In genomic region chr19:12034196-12034595, GRCh38 we compare ENCODE assay signal across 11 cellular contexts. TPM values are rescaled to one million over a fixed set of nuclear protein-coding genes. Genes with fewer than 3 reads are reported as not detected.
DNase-seq lines count a peak whose midpoint lies in the region; ATAC-seq, FAIRE-seq and TF ChIP-seq lines count a peak whose summit lies in the region.
"Had no signal": no experiment of that assay in that cellular context is flagged by ENCODE, and none has a peak within 500 bp of the region (broad histone marks: within the 10 kb centered on the region; RNA-seq: fewer than 3 reads in every experiment).

No MANE protein-coding gene starts in this region.

- peak; percentile 25 for FAIRE-seq in kidney (lab: Jason Lieb, UNC)
- FAIRE-seq: TTC549 had no signal

- peak overlapping the region; percentile 76 to 85 for H3K4me3 ChIP-seq in kidney (ENCODE audit: low read length in 2 of 2)
- H3K4me3 ChIP-seq in skeletal muscle cell (ENCODE audit: low read depth, low read length), result peak overlapping the region; percentile 75

- H3K36me3 Mint-ChIP-seq in T-helper 2 cell treated with Interferon-gamma antibody and Interleukin-4, amounts not matched to agents 5 μg/mL and 100 μg/mL, for 36 hours (ENCODE audit: low read depth), result peaks cover 20% of the 10 kb centered on the region
- peaks cover 4% of the 10 kb centered on the region for H3K36me3 Mint-ChIP-seq in activated naive CD8-positive, alpha-beta T cell treated with anti-CD3 and anti-CD28 coated beads, Interleukin-2, amount 50 U/mL, for 24 hours (ENCODE audit: low read depth)

- intact Hi-C loops in kidney (cut with DNase I), result no loop called here

- ATAC-seq in activated naive CD8-positive, alpha-beta T cell treated with anti-CD3 and anti-CD28 coated beads, Interleukin-2, amount 50 U/mL, for 24 hours, result no peak
- no peak for ATAC-seq in HG03439 (IDR thresholded peaks at IDR 0.05; ENCODE audit: unreplicated experiment)

- no peak for TF ChIP-seq CTCF in kidney (IDR thresholded peaks at IDR 0.05; ENCODE audit: borderline replicate concordance, extremely low read depth, insufficient read depth)

- no peak overlapping the region for H3K27ac Mint-ChIP-seq in T-helper 2 cell treated with Interferon-gamma antibody and Interleukin-4, amounts not matched to agents 5 μg/mL and 100 μg/mL, for 36 hours
- H3K27ac Mint-ChIP-seq in activated naive CD8-positive, alpha-beta T cell treated with anti-CD3 and anti-CD28 coated beads, Interleukin-2, amount 50 U/mL, for 24 hours, result no peak overlapping the region

- no peaks in the 10 kb centered on the region for H3K9me3 ChIP-seq in kidney (ENCODE audit: control insufficient read depth in 1 of 2, low read length in 2 of 2)

- H3K4me1 Mint-ChIP-seq in T-helper 2 cell treated with Interferon-gamma antibody and Interleukin-4, amounts not matched to agents 5 μg/mL and 100 μg/mL, for 36 hours (ENCODE audit: low read depth), result peaks cover 2% of the 10 kb centered on the region
- peaks cover 16% of the 10 kb centered on the region for H3K4me1 Mint-ChIP-seq in activated naive CD8-positive, alpha-beta T cell treated with anti-CD3 and anti-CD28 coated beads, Interleukin-2, amount 50 U/mL, for 24 hours

- peak overlapping the region; percentile 18 to 92 for H3K9ac ChIP-seq in kidney (ENCODE audit: low read length in 2 of 2)

- H3K27me3 Mint-ChIP-seq in T-helper 2 cell treated with Interferon-gamma antibody and Interleukin-4, amounts not matched to agents 5 μg/mL and 100 μg/mL, for 36 hours (ENCODE audit: low read depth), result no peaks in the 10 kb centered on the region
- peaks cover 5% of the 10 kb centered on the region for H3K27me3 Mint-ChIP-seq in activated naive CD8-positive, alpha-beta T cell treated with anti-CD3 and anti-CD28 coated beads, Interleukin-2, amount 50 U/mL, for 24 hours

- H3K4me1 ChIP-seq in kidney (ENCODE audit: control insufficient read depth in 1 of 2, insufficient read depth in 1 of 2, low read depth in 1 of 2, low read length in 2 of 2), result peaks cover 0 to 2% of the 10 kb centered on the region in 2 donors

- peak overlapping the region; percentile 46 for H3K4me3 Mint-ChIP-seq in T-helper 2 cell treated with Interferon-gamma antibody and Interleukin-4, amounts not matched to agents 5 μg/mL and 100 μg/mL, for 36 hours
- H3K4me3 Mint-ChIP-seq in activated naive CD8-positive, alpha-beta T cell treated with anti-CD3 and anti-CD28 coated beads, Interleukin-2, amount 50 U/mL, for 24 hours, result peak overlapping the region; percentile 49

- no peaks in the 10 kb centered on the region for H3K36me3 ChIP-seq in kidney (ENCODE audit: control insufficient read depth in 1 of 2, insufficient read depth in 2 of 2, low read length in 2 of 2)

- peak overlapping the region; percentile 10 to 91 for H3K27ac ChIP-seq in kidney (ENCODE audit: low read depth in 2 of 2, low read length in 2 of 2)

- DNase-seq in T-helper 2 cell treated with Interferon-gamma antibody and Interleukin-4, amounts not matched to agents 5 μg/mL and 100 μg/mL, for 36 hours (ENCODE audit: low spot score), result no peak
- DNase-seq in T-helper 2 cell, result no peak
- DNase-seq in activated naive CD8-positive, alpha-beta T cell treated with anti-CD3 and anti-CD28 coated beads, Interleukin-2, amount 50 U/mL, for 24 hours, result no peak
- no peak for DNase-seq in kidney
- DNase-seq in skeletal muscle cell (ENCODE audit: low read depth), result no peak
- DNase-seq in effector CD4-positive, alpha-beta T cell, result no peak
- no peak for DNase-seq in NCI-H1417 (lab: John Stamatoyannopoulos, UW)
- DNase-seq: AML-193, NCI-H2227 treated with DMSO at 0.1 percent for 48 hours had no signal

- H3K9me3 Mint-ChIP-seq in T-helper 2 cell treated with Interferon-gamma antibody and Interleukin-4, amounts not matched to agents 5 μg/mL and 100 μg/mL, for 36 hours, result peaks cover 48% of the 10 kb centered on the region
- H3K9me3 Mint-ChIP-seq in activated naive CD8-positive, alpha-beta T cell treated with anti-CD3 and anti-CD28 coated beads, Interleukin-2, amount 50 U/mL, for 24 hours, result no peaks in the 10 kb centered on the region

RNA-seq across cellular contexts. Expression of gene ZNF433, which starts 1.3 kb away (rescaled TPM):
- 13.6 TPM for total RNA-seq in kidney
- polyA plus RNA-seq in kidney (ENCODE audit: insufficient read depth, low read depth, low replicate concordance), result 10.5 TPM

RNA-seq across cellular contexts. Expression of gene ZNF878, which starts 18.6 kb away (rescaled TPM):
- 0.60 TPM for total RNA-seq in kidney
- 0.67 TPM for polyA plus RNA-seq in kidney (ENCODE audit: insufficient read depth, low read depth, low replicate concordance)

RNA-seq across cellular contexts. Expression of gene ZNF844, which starts 30.3 kb away (rescaled TPM):
- total RNA-seq in kidney, result 28.1 TPM
- 7.4 TPM for polyA plus RNA-seq in kidney (ENCODE audit: insufficient read depth, low read depth, low replicate concordance)
